ENCODE assay signal across 19 cellular contexts in genomic region chr4:135325264-135325663, GRCh38.
"Had no signal": no experiment of that assay in that cellular context is flagged by ENCODE, and none has a peak within 500 bp of the region (broad histone marks: within the 10 kb centered on the region; RNA-seq: fewer than 3 reads in every experiment).

No MANE protein-coding gene starts in this region.

- H3K27ac ChIP-seq: body of pancreas, esophagus squamous epithelium, lower lobe of right lung, testis, upper lobe of left lung, VCaP had no signal

- H3K27me3 ChIP-seq: body of pancreas, esophagus squamous epithelium, testis, upper lobe of left lung had no signal

- H3K27me3 Mint-ChIP-seq: activated naive CD8-positive, alpha-beta T cell treated with anti-CD3 and anti-CD28 coated beads, Interleukin-2, amount 10 ng/mL, durations not matched to agents 7 days and 5 days had no signal

- H3K36me3 ChIP-seq: esophagus squamous epithelium, lower lobe of right lung, upper lobe of left lung had no signal

- H3K9me3 ChIP-seq: testis, upper lobe of left lung had no signal

- H3K27ac Mint-ChIP-seq: activated naive CD8-positive, alpha-beta T cell treated with anti-CD3 and anti-CD28 coated beads, Interleukin-2, amount 10 ng/mL, durations not matched to agents 7 days and 5 days; activated T-helper 1 cell treated with anti-CD3 and anti-CD28 coated beads, Interleukin-12 subunit alpha, Interleukin-12 subunit beta, Interleukin-2, Interleukin-4 antibody, amounts not matched to agents 30 ng/mL and 10 ng/mL and 1 ng/mL, durations not matched to agents 14 hours and 24 hours and 36 hours; nephron had no signal

- ATAC-seq: body of pancreas, lower lobe of right lung, sciatic nerve had no signal

- H3K4me3 ChIP-seq: body of pancreas, esophagus squamous epithelium, lower lobe of right lung, smooth muscle cell, testis, upper lobe of left lung had no signal

- DNase-seq: activated CD4-positive, alpha-beta T cell treated with anti-CD3 and anti-CD28 coated beads, Interleukin-2, amount 50 U/mL, for 4 hours; activated naive CD8-positive, alpha-beta T cell treated with anti-CD3 and anti-CD28 coated beads, Interleukin-2, amount 10 ng/mL, durations not matched to agents 7 days and 5 days; amygdala; body of pancreas; dermis blood vessel endothelial cell; effector memory CD4-positive, alpha-beta T cell; esophagus squamous epithelium; islet precursor cell; lower lobe of right lung; nucleus accumbens; stimulated activated CD4-positive, alpha-beta T cell treated with anti-CD3 and anti-CD28 coated beads, Interleukin-4, amount 100 ng/mL, for 1 hour; T-helper 2 cell; testis; upper lobe of left lung had no signal

- H3K36me3 Mint-ChIP-seq: activated naive CD8-positive, alpha-beta T cell treated with anti-CD3 and anti-CD28 coated beads, Interleukin-2, amount 10 ng/mL, durations not matched to agents 7 days and 5 days had no signal

- H3K4me2 ChIP-seq: smooth muscle cell had no signal

- H3K4me1 ChIP-seq: body of pancreas, esophagus squamous epithelium, lower lobe of right lung, testis, upper lobe of left lung had no signal

- H3K4me3 Mint-ChIP-seq: activated naive CD8-positive, alpha-beta T cell treated with anti-CD3 and anti-CD28 coated beads, Interleukin-2, amount 10 ng/mL, durations not matched to agents 7 days and 5 days; activated T-helper 1 cell treated with anti-CD3 and anti-CD28 coated beads, Interleukin-12 subunit alpha, Interleukin-12 subunit beta, Interleukin-2, Interleukin-4 antibody, amounts not matched to agents 30 ng/mL and 10 ng/mL and 1 ng/mL, durations not matched to agents 14 hours and 24 hours and 36 hours; nephron had no signal

- H3K4me1 Mint-ChIP-seq: activated naive CD8-positive, alpha-beta T cell treated with anti-CD3 and anti-CD28 coated beads, Interleukin-2, amount 10 ng/mL, durations not matched to agents 7 days and 5 days; nephron had no signal
